In the genomic region with DNA sequence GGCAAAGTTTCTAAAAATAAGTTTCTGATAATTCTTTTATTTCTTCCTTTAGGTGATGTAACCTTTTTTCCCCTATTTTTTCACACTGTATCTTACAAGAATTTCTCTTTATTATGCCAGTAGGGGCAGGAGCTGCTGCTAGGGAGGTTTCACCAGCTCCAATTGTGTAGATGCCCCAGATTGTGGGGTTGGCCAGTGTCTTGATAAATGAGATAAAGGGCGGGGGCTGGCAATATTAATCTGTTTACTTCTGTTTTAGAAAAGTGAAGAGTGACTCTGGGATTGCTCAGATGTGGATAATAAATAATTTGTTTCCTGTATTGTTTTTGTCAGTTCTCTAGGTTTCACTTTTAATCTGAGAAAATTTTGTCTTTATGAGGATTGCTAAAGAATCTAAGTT, we compare ENCODE assay signal across 15 cellular contexts.
DNase-seq lines count a peak whose midpoint lies in the region; ATAC-seq and TF ChIP-seq lines count a peak whose summit lies in the region.
"Had no signal": no experiment of that assay in that cellular context is flagged by ENCODE, and none has a peak within 500 bp of the region (broad histone marks: within the 10 kb centered on the region; RNA-seq: fewer than 3 reads in every experiment).

No MANE protein-coding gene starts in this region.

- H3K27me3 ChIP-seq in SK-N-SH (ENCODE audit: insufficient read depth), result no peaks in the 10 kb centered on the region
- no peaks in the 10 kb centered on the region for H3K27me3 ChIP-seq in endodermal cell (ENCODE audit: control insufficient read depth, insufficient read depth, low read length, poor library complexity, severe bottlenecking)

- CTCF ChIA-PET in SK-N-SH (lab: Yijun Ruan, JAX), result interaction anchor here (1.0 to 2.2 kb wide), 6 partner anchors 9 to 1672 kb away, joined by 3 to 14 read pairs (median 4); no protein-coding TSS in a partner anchor

- DNase-seq in SK-N-SH (peak; percentile 38), NCI-H69 (lab: John Stamatoyannopoulos, UW) (peak; percentile 30), endodermal cell (no peak), activated gamma-delta T cell treated with Interleukin-2 at 50 U/mL for 16 hours (no peak), NCI-H510A treated with DMSO at 0.1 percent for 48 hours (lab: John Stamatoyannopoulos, UW) (no peak)
- DNase-seq: CD4-positive, alpha-beta memory T cell; DMS79; EL; HCEC 1CT; HFFc6 had no signal

- no peaks in the 10 kb centered on the region for H4K20me1 ChIP-seq in SK-N-SH (ENCODE audit: insufficient read depth)

- H3K4me1 Mint-ChIP-seq in endodermal cell, result peaks cover 5% of the 10 kb centered on the region
- H3K4me1 Mint-ChIP-seq: B cell; CD4-positive, alpha-beta memory T cell had no signal

- no peak overlapping the region for H3K4me2 ChIP-seq in SK-N-SH

- no peaks in the 10 kb centered on the region for H3F3A ChIP-seq in SK-N-SH (replicated peaks; ENCODE audit: insufficient read depth)

- H3K4me3 Mint-ChIP-seq in endodermal cell, result no peak overlapping the region
- H3K4me3 Mint-ChIP-seq: B cell; CD4-positive, alpha-beta memory T cell; HFFc6 had no signal

- peak; percentile 54 for TF ChIP-seq RAD21 in SK-N-SH (IDR thresholded peaks at IDR 0.05; ENCODE audit: low read length)

- no peaks in the 10 kb centered on the region for H3K36me3 ChIP-seq in SK-N-SH (replicated peaks in 1 of 2; ENCODE audit: control insufficient read depth in 1 of 2, insufficient read depth in 2 of 2, low read length in 1 of 2)
- no peaks in the 10 kb centered on the region for H3K36me3 ChIP-seq in endodermal cell (ENCODE audit: control insufficient read depth, insufficient read depth, low read length)

- no peaks in the 10 kb centered on the region for H3K36me3 Mint-ChIP-seq in endodermal cell (ENCODE audit: low read depth)
- H3K36me3 Mint-ChIP-seq: CD4-positive, alpha-beta memory T cell had no signal

- peak overlapping the region; percentile 57; the same call in 1 of the 2 replicates for H2AFZ ChIP-seq in SK-N-SH (ENCODE audit: low read depth)

- POLR2A ChIA-PET in SK-N-SH (lab: Yijun Ruan, JAX), result interaction anchor here (0.6 to 1.0 kb wide), 2 partner anchors 16 to 283 kb away, joined by 3 read pairs; partner anchors contain the start of gene PMAIP1

- no peak overlapping the region for H3K27ac Mint-ChIP-seq in endodermal cell
- H3K27ac Mint-ChIP-seq: B cell; CD4-positive, alpha-beta memory T cell; HFFc6 had no signal

- no peaks in the 10 kb centered on the region for H3K9me2 ChIP-seq in SK-N-SH

- H3K9ac ChIP-seq in SK-N-SH (no peak overlapping the region), endodermal cell (ENCODE audit: extremely low read depth, low read length, poor library complexity, severe bottlenecking) (no peak overlapping the region)

- no peak overlapping the region for H3K4me3 ChIP-seq in SK-N-SH (ENCODE audit: low read depth in 2 of 2, low read length in 1 of 2)
- H3K4me3 ChIP-seq in endodermal cell (ENCODE audit: low read length), result no peak overlapping the region

- H3K9me3 ChIP-seq in SK-N-SH (no peaks in the 10 kb centered on the region), endodermal cell (ENCODE audit: control insufficient read depth, low read length) (no peaks in the 10 kb centered on the region)

- H3K27ac ChIP-seq in SK-N-SH (ENCODE audit: low read depth in 2 of 2, low read length in 1 of 2) (peak overlapping the region in 1 of 2 experiments; percentile 76; a peak in 2 of 4 replicates), endodermal cell (ENCODE audit: low read depth, low read length) (no peak overlapping the region)
- H3K27ac ChIP-seq: C4-2B, HL-60 had no signal

- peak in 1 of 2 experiments; percentile 86; a peak in 2 of 4 replicates for TF ChIP-seq EP300 in SK-N-SH (IDR thresholded peaks at IDR 0.05; ENCODE audit: borderline replicate concordance in 1 of 2, low read depth in 1 of 2, low read length in 1 of 2)

- no peaks in the 10 kb centered on the region for H3K79me2 ChIP-seq in SK-N-SH (ENCODE audit: insufficient read depth)

- ATAC-seq in SK-N-SH treated with all-trans-retinoic acid at 6 μM for 48 hours (no peak), HG03045 (IDR thresholded peaks at IDR 0.05; ENCODE audit: unreplicated experiment) (no peak)

- peaks cover 3% of the 10 kb centered on the region for H3K9me3 Mint-ChIP-seq in endodermal cell
- H3K9me3 Mint-ChIP-seq: HFFc6 had no signal

- WGBS in SK-N-SH (ENCODE audit: low lambda C conversion rate), result 46% methylated on average over 1 of the region's 1 CpG
- 90% methylated on average over 1 of the region's 1 CpG; no CpG with 5 or more reads in 1 of the 2 experiments for WGBS in endodermal cell (ENCODE audit: insufficient coverage in 1 of 2, insufficient read length in 1 of 2), 2 experiments

- H3K4me1 ChIP-seq in SK-N-SH (ENCODE audit: control insufficient read depth in 1 of 2, insufficient read depth in 2 of 2, low read depth in 1 of 2, low read length in 1 of 2) (peaks cover 0 to 5% of the 10 kb centered on the region in 2 experiments; a peak in 2 of 4 replicates), endodermal cell (ENCODE audit: control insufficient read depth, insufficient read depth, low read length) (peaks cover 12% of the 10 kb centered on the region)

- no peak for TF ChIP-seq CTCF in SK-N-SH (IDR thresholded peaks at IDR 0.05)
- TF ChIP-seq CTCF in endodermal cell (conservative IDR thresholded peaks at IDR 0.05), result peak; percentile 30

- no peaks in the 10 kb centered on the region for H3K27me3 Mint-ChIP-seq in endodermal cell (ENCODE audit: insufficient read depth)
- H3K27me3 Mint-ChIP-seq: CD4-positive, alpha-beta memory T cell had no signal

TF ChIP-seq in SK-N-SH, 30 proteins besides CTCF, POLR2A, EP300 and RAD21 (continues in another document):
- TF ChIP-seq TEAD4 (IDR thresholded peaks at IDR 0.05; ENCODE audit: borderline replicate concordance, insufficient read depth) (no peak), NFIC (IDR thresholded peaks at IDR 0.05; ENCODE audit: borderline replicate concordance) (no peak), SMC3 (IDR thresholded peaks at IDR 0.05; ENCODE audit: low read depth, low read length) (peak; percentile 7; the same call in 1 of the 2 replicates), FOSL2 (IDR thresholded peaks at IDR 0.05; ENCODE audit: borderline replicate concordance, low read depth) (no peak), FOXJ3 (CRISPR knock-in tag; IDR thresholded peaks at IDR 0.05) (0 out of 2 replicates have a peak, but pooled peaks have one; percentile 59), MXI1 (IDR thresholded peaks at IDR 0.05; ENCODE audit: low read depth, low read length) (no peak), SIN3A (IDR thresholded peaks at IDR 0.05; ENCODE audit: borderline replicate concordance, low read depth, low read length) (no peak), TAF1 (IDR thresholded peaks at IDR 0.05; ENCODE audit: borderline replicate concordance, low read depth, low read length) (no peak), MEF2A (IDR thresholded peaks at IDR 0.05; ENCODE audit: borderline replicate concordance, low read depth) (no peak), GABPA (IDR thresholded peaks at IDR 0.05; ENCODE audit: low read depth) (no peak), NRF1 (IDR thresholded peaks at IDR 0.05; ENCODE audit: low read depth, low read length) (no peak), RXRA (IDR thresholded peaks at IDR 0.05; ENCODE audit: borderline replicate concordance, low read depth) (no peak), CHD2 (IDR thresholded peaks at IDR 0.05; ENCODE audit: low read length, partially characterized antibody) (peak; percentile 49)

TF ChIP-seq in SK-N-SH treated with all-trans-retinoic acid at 6 μM for 48 hours, 23 proteins besides CTCF, POLR2A, EP300 and RAD21 (continues in another document):
- TF ChIP-seq CSRNP3 (CRISPR knock-in tag; IDR thresholded peaks at IDR 0.05) (no peak), BACH2 (CRISPR knock-in tag; IDR thresholded peaks at IDR 0.05; ENCODE audit: borderline replicate concordance) (no peak), TCF4 (CRISPR knock-in tag; IDR thresholded peaks at IDR 0.05; ENCODE audit: borderline replicate concordance) (no peak), ZC3H10 (CRISPR knock-in tag; IDR thresholded peaks at IDR 0.05) (no peak), ZFP30 (CRISPR knock-in tag; IDR thresholded peaks at IDR 0.05) (no peak), OSR1 (CRISPR knock-in tag; IDR thresholded peaks at IDR 0.05) (no peak), PATZ1 (CRISPR knock-in tag; IDR thresholded peaks at IDR 0.05; ENCODE audit: borderline replicate concordance) (no peak), RARB (CRISPR knock-in tag; IDR thresholded peaks at IDR 0.05) (no peak), ZNF565 (CRISPR knock-in tag; conservative IDR thresholded peaks at IDR 0.05; ENCODE audit: low read depth) (no peak), PPARA (CRISPR knock-in tag; IDR thresholded peaks at IDR 0.05; ENCODE audit: borderline replicate concordance) (no peak)

Comparison
In these comparisons a context has a peak if more than half of its experiments do, and no peak if none do; other contexts are left out.
1. DNase-seq: peak in SK-N-SH (single experiment) and NCI-H69 (single experiment); none in endodermal cell (single experiment), activated gamma-delta T cell treated with Interleukin-2 at 50 U/mL for 16 hours (single experiment) and NCI-H510A treated with DMSO at 0.1 percent for 48 hours (single experiment).